Comparison of ENCODE assay signal across 8 cellular contexts in the genomic region with DNA sequence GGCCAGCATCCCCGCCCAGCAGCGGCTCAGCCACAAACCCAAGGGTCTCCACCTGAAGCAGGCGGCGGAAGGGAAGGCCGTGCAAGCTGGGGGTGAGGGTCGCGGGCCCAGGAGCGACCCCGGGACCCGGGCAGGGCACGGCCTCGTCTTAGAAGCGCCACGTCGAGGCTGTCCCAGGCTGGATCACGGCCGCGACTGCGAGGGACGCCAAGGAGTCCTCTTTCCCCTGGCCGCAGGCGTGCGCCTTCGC. TPM values are rescaled to one million over a fixed set of nuclear protein-coding genes. Genes with fewer than 3 reads are reported as not detected.
DNase-seq lines count a peak whose midpoint lies in the region; ATAC-seq and TF ChIP-seq lines count a peak whose summit lies in the region.

No MANE protein-coding gene starts in this region.

- 0 out of 2 replicates have a peak, but pooled peaks cover 3% of the 10 kb centered on the region for H4K20me1 ChIP-seq in IMR-90 (ENCODE audit: insufficient read depth, low read length)

- peak overlapping the region; percentile 17; the same call in 1 of the 2 replicates for H3K56ac ChIP-seq in IMR-90 (ENCODE audit: extremely low read depth, insufficient read depth, low read length)

- H3K4ac ChIP-seq in IMR-90 (ENCODE audit: low read depth, low read length), result peak overlapping the region; percentile 86

- peaks cover 12% of the 10 kb centered on the region; the same call in 1 of the 2 replicates for H3K9me1 ChIP-seq in IMR-90 (ENCODE audit: insufficient read depth, low read length)

- peaks cover 14% of the 10 kb centered on the region for H3K36me3 Mint-ChIP-seq in dendritic cell treated with granulocyte-macrophage colony-stimulating factor and Interleukin-4, amounts not matched to agents 40 ng/mL and 50 ng/mL, for 4 days (ENCODE audit: low read depth)
- peaks cover 0 to 4% (median 4%) of the 10 kb centered on the region in 3 donors for H3K36me3 Mint-ChIP-seq in naive thymus-derived CD8-positive, alpha-beta T cell

- no peak overlapping the region for H3K18ac ChIP-seq in IMR-90 (ENCODE audit: low read depth, low read length)

- H2BK120ac ChIP-seq in IMR-90 (ENCODE audit: low read depth, low read length), result peak overlapping the region; percentile 52; the same call in 1 of the 2 replicates

- H3K79me1 ChIP-seq in IMR-90 (ENCODE audit: low read depth in 1 of 2, low read length in 2 of 2), result peaks cover 37 to 48% of the 10 kb centered on the region in 2 experiments

- H4K91ac ChIP-seq in IMR-90 (ENCODE audit: insufficient read depth, low read depth, low read length), result peak overlapping the region; percentile 89

- H3K9me3 Mint-ChIP-seq in dendritic cell treated with granulocyte-macrophage colony-stimulating factor and Interleukin-4, amounts not matched to agents 40 ng/mL and 50 ng/mL, for 4 days, result no peaks in the 10 kb centered on the region
- H3K9me3 Mint-ChIP-seq in naive thymus-derived CD8-positive, alpha-beta T cell, result no peaks in the 10 kb centered on the region

- WGBS in IMR-90 (ENCODE audit: extremely low coverage in 2 of 2, insufficient read length in 1 of 2), 2 experiments, result 0% methylated on average over 23 of the region's 24 CpGs; no CpG with 5 or more reads in 1 of the 2 experiments

- peak overlapping the region; percentile 97 for H2AK9ac ChIP-seq in IMR-90 (replicated peaks; ENCODE audit: low read depth, low read length, poor library complexity)

- H3K9ac ChIP-seq in IMR-90 (ENCODE audit: low read depth, low read length), result peak overlapping the region; percentile 69

- H3K36me3 ChIP-seq in IMR-90 (ENCODE audit: control insufficient read depth, insufficient read depth, low read length), result peaks cover 6% of the 10 kb centered on the region

- peaks cover 21% of the 10 kb centered on the region for H3K27me3 Mint-ChIP-seq in dendritic cell treated with granulocyte-macrophage colony-stimulating factor and Interleukin-4, amounts not matched to agents 40 ng/mL and 50 ng/mL, for 4 days
- H3K27me3 Mint-ChIP-seq in naive thymus-derived CD8-positive, alpha-beta T cell, result peaks cover 0 to 1% (median 0%) of the 10 kb centered on the region in 5 donors

- H4K8ac ChIP-seq in IMR-90 (ENCODE audit: low read depth in 2 of 2, low read length in 2 of 2), result peak overlapping the region; percentile 79 to 93

- BruUV-seq in IMR-90 (replicated peaks; lab: Mats Ljungman, UMichigan), result no TSS peak

- ATAC-seq in IMR-90 (ENCODE audit: low read depth) (no peak), GM21576 (IDR thresholded peaks at IDR 0.05; ENCODE audit: unreplicated experiment) (no peak)
- ATAC-seq in naive thymus-derived CD8-positive, alpha-beta T cell, result peak in 1 of 2 donors; percentile 32

- no peak for TF ChIP-seq RAD21 in IMR-90 (IDR thresholded peaks at IDR 0.05; ENCODE audit: low read length)

- H2AK5ac ChIP-seq in IMR-90 (ENCODE audit: low read depth, low read length), result peak overlapping the region; percentile 61

- H3K4me3 ChIP-seq in IMR-90 (ENCODE audit: insufficient read depth, low read depth, low read length), result peak overlapping the region; percentile 89

- no peak overlapping the region for H2BK20ac ChIP-seq in IMR-90 (ENCODE audit: low read depth, low read length)

- dilution Hi-C loops in IMR-90 (cut with HindIII; ENCODE audit: low sequenced_read_pairs, unreplicated experiment), result no loop called here

- H3K4me2 ChIP-seq in IMR-90 (ENCODE audit: low read depth, low read length), result peak overlapping the region; percentile 80

- no peaks in the 10 kb centered on the region for H3K9me3 ChIP-seq in IMR-90 (ENCODE audit: control insufficient read depth, insufficient read depth, low read length)

- DNase-seq in IMR-90 (no peak), cortex of kidney (lab: John Stamatoyannopoulos, UW) (no peak), germinal center (ENCODE audit: low spot score) (no peak), iPS-NIHi7 (ENCODE audit: extremely low spot score) (no peak)
- no peak for DNase-seq in naive thymus-derived CD8-positive, alpha-beta T cell

- POLR2A ChIA-PET in IMR-90 (lab: Charles Lee; ENCODE audit: unreplicated experiment), result no interaction called here
- POLR2A ChIA-PET in naive thymus-derived CD8-positive, alpha-beta T cell (lab: Charles Lee), result interaction anchor here (0.6 to 1.6 kb wide), 3 partner anchors 32 to 624 kb away, joined by 4 to 6 read pairs (median 5); a partner anchor contains a TSS

- H4K5ac ChIP-seq in IMR-90 (ENCODE audit: low read depth, low read length), result no peak overlapping the region

- H2BK5ac ChIP-seq in IMR-90 (ENCODE audit: low read depth, low read length, poor library complexity, severe bottlenecking), result peak overlapping the region; percentile 69

- no peaks in the 10 kb centered on the region for H3K27me3 ChIP-seq in IMR-90 (ENCODE audit: control insufficient read depth, insufficient read depth, low read length)

- peaks cover 4% of the 10 kb centered on the region for H3K4me1 ChIP-seq in IMR-90 (ENCODE audit: control insufficient read depth, insufficient read depth, low read length)

- peak overlapping the region; percentile 60 for H3K27ac Mint-ChIP-seq in dendritic cell treated with granulocyte-macrophage colony-stimulating factor and Interleukin-4, amounts not matched to agents 40 ng/mL and 50 ng/mL, for 4 days
- H3K27ac Mint-ChIP-seq in naive thymus-derived CD8-positive, alpha-beta T cell, result peak overlapping the region in 6 of 10 donors; percentile 4 to 88 (median 44)

- intact Hi-C loops in IMR-90 (cut with micrococcal nuclease), result loop anchor here (1.0 to 2.0 kb wide), 2 partner anchors 88 to 160 kb away; a partner anchor contains a TSS
- intact Hi-C loops in dendritic cell treated with granulocyte-macrophage colony-stimulating factor and Interleukin-4, amounts not matched to agents 40 ng/mL and 50 ng/mL, for 4 days (cut with micrococcal nuclease), result no loop called here

- no peak for TF ChIP-seq POLR2A in IMR-90 (IDR thresholded peaks at IDR 0.05; ENCODE audit: low read depth, low read length)

- H2AFZ ChIP-seq in IMR-90 (replicated peaks; ENCODE audit: low read length, poor library complexity), result peak overlapping the region; percentile 100

- H3K27ac ChIP-seq in C4-2B, result peak overlapping the region; percentile 94
- peak overlapping the region; percentile 37; the same call in 1 of the 2 replicates for H3K27ac ChIP-seq in IMR-90 (ENCODE audit: insufficient read depth, low read length)

- TF ChIP-seq CTCF in C4-2B (conservative IDR thresholded peaks at IDR 0.05), result peak; percentile 21; the same call in 1 of the 2 replicates
- TF ChIP-seq CTCF in IMR-90 (conservative IDR thresholded peaks at IDR 0.05; ENCODE audit: low read depth, low read length), result no peak

- peak overlapping the region; percentile 73 for H3K4me3 Mint-ChIP-seq in dendritic cell treated with granulocyte-macrophage colony-stimulating factor and Interleukin-4, amounts not matched to agents 40 ng/mL and 50 ng/mL, for 4 days
- peak overlapping the region; percentile 77 to 93 (median 88) for H3K4me3 Mint-ChIP-seq in naive thymus-derived CD8-positive, alpha-beta T cell

- CTCF ChIA-PET in IMR-90 (lab: Yijun Ruan, JAX), result no interaction called here

- peak overlapping the region; percentile 87; the same call in 1 of the 2 replicates for H3K23ac ChIP-seq in IMR-90 (ENCODE audit: low read depth, low read length)

- in situ Hi-C loops in IMR-90 (cut with MboI; ENCODE audit: low sequenced_read_pairs), result loop anchor here (10.0 kb wide), 1 partner anchor 154 kb away; no protein-coding TSS in a partner anchor

- peaks cover 23% of the 10 kb centered on the region for H3K4me1 Mint-ChIP-seq in dendritic cell treated with granulocyte-macrophage colony-stimulating factor and Interleukin-4, amounts not matched to agents 40 ng/mL and 50 ng/mL, for 4 days (ENCODE audit: low read depth)
- peaks cover 9 to 15% (median 14%) of the 10 kb centered on the region in 4 donors for H3K4me1 Mint-ChIP-seq in naive thymus-derived CD8-positive, alpha-beta T cell

- peak overlapping the region; percentile 97 for H3K14ac ChIP-seq in IMR-90 (replicated peaks; ENCODE audit: low read depth, low read length)

- H2BK15ac ChIP-seq in IMR-90 (ENCODE audit: low read depth, low read length), result peak overlapping the region; percentile 54; the same call in 1 of the 3 replicates

TF ChIP-seq in IMR-90, 13 proteins besides CTCF, POLR2A, EP300 and RAD21 (continues in another document):
- TF ChIP-seq MAFK (IDR thresholded peaks at IDR 0.05; ENCODE audit: low read depth, low read length) (no peak), FOS (IDR thresholded peaks at IDR 0.05; ENCODE audit: low read depth, low read length) (no peak), BHLHE40 (IDR thresholded peaks at IDR 0.05; ENCODE audit: low read depth, low read length) (no peak), SMC3 (IDR thresholded peaks at IDR 0.05; ENCODE audit: low read depth, low read length) (no peak), CHD1 (IDR thresholded peaks at IDR 0.05; ENCODE audit: low read depth, low read length) (no peak), CEBPB (IDR thresholded peaks at IDR 0.05; ENCODE audit: low read depth, low read length) (no peak)

RNA-seq across cellular contexts. Expression of a gene that starts 0.5 kb away (rescaled TPM):
- total RNA-seq in IMR-90 (2012; rRNA removed), result 19.2 and 20.1 TPM in 2 replicates
- 7.8 and 8.2 TPM in 2 replicates for polyA plus RNA-seq in IMR-90 (2012; rRNA removed)
- polyA plus RNA-seq in IMR-90 (2012; cell fraction: cytosol; rRNA removed), result 5.4 and 6.1 TPM in 2 replicates
- 7.7 and 18.3 TPM in 2 replicates for polyA plus RNA-seq in IMR-90 (2012; cell fraction: nucleus; rRNA removed; ENCODE audit: low replicate concordance)
- 1 to 10 TPM; 2.1 to 2.4 TPM for total RNA-seq in naive thymus-derived CD8-positive, alpha-beta T cell
- polyA plus RNA-seq in naive thymus-derived CD8-positive, alpha-beta T cell, result 1 to 10 TPM in 2 of 3 donors, under 1 TPM in 1; 0.59 to 2.0 (median 1.7) TPM

RNA-seq across cellular contexts. Expression of a gene that starts 31.2 kb away (rescaled TPM):
- total RNA-seq in IMR-90 (2012; rRNA removed), result 3.6 TPM in 2 replicates
- 7.3 and 10.8 TPM in 2 replicates for polyA plus RNA-seq in IMR-90 (2012; rRNA removed)
- polyA plus RNA-seq in IMR-90 (2012; cell fraction: cytosol; rRNA removed), result 5.2 and 6.1 TPM in 2 replicates
- 17.1 and 61.0 TPM in 2 replicates for polyA plus RNA-seq in IMR-90 (2012; cell fraction: nucleus; rRNA removed; ENCODE audit: low replicate concordance)
- total RNA-seq in naive thymus-derived CD8-positive, alpha-beta T cell, result under 1 TPM in 1 of 2 experiments, not detected in 1; 0.96 TPM
- under 1 TPM in 2 of 3 donors, not detected in 1; 0.52 to 0.76 TPM for polyA plus RNA-seq in naive thymus-derived CD8-positive, alpha-beta T cell

RNA-seq across cellular contexts. Expression of a gene that starts 42.4 kb away (rescaled TPM):
- 0.18 and 0.28 TPM in 2 replicates for total RNA-seq in IMR-90 (2012; rRNA removed)
- polyA plus RNA-seq in IMR-90 (2012; rRNA removed), result 0.38 and 0.72 TPM in 2 replicates
- 0.44 and 0.96 TPM in 2 replicates for polyA plus RNA-seq in IMR-90 (2012; cell fraction: cytosol; rRNA removed)
- 0.72 and 2.1 TPM in 2 replicates for polyA plus RNA-seq in IMR-90 (2012; cell fraction: nucleus; rRNA removed; ENCODE audit: low replicate concordance)
- not detected for total RNA-seq in naive thymus-derived CD8-positive, alpha-beta T cell
- not detected for polyA plus RNA-seq in naive thymus-derived CD8-positive, alpha-beta T cell

RNA-seq across cellular contexts. Expression of a gene that starts 46.2 kb away (rescaled TPM):
- total RNA-seq in IMR-90 (2012; rRNA removed), result 7.5 and 8.6 TPM in 2 replicates
- polyA plus RNA-seq in IMR-90 (2012; rRNA removed), result 13.4 and 16.2 TPM in 2 replicates
- polyA plus RNA-seq in IMR-90 (2012; cell fraction: cytosol; rRNA removed), result 6.5 and 11.7 TPM in 2 replicates
- polyA plus RNA-seq in IMR-90 (2012; cell fraction: nucleus; rRNA removed; ENCODE audit: low replicate concordance), result 28.4 and 53.0 TPM in 2 replicates
- 10 to 100 TPM; 13.4 to 17.3 TPM for total RNA-seq in naive thymus-derived CD8-positive, alpha-beta T cell
- polyA plus RNA-seq in naive thymus-derived CD8-positive, alpha-beta T cell, result 1 to 10 TPM; 2.6 to 3.0 (median 2.6) TPM
